ENCODE assay signal across 24 cellular contexts in genomic region chr1:162301696-162302095, GRCh38.
"Had no signal": no experiment of that assay in that cellular context is flagged by ENCODE, and none has a peak within 500 bp of the region (broad histone marks: within the 10 kb centered on the region; RNA-seq: fewer than 3 reads in every experiment).

No MANE protein-coding gene starts in this region.

- H3K4me1 ChIP-seq: esophagus squamous epithelium, gastrocnemius medialis, heart right ventricle, left lung had no signal

- DNase-seq: dermis blood vessel endothelial cell; dorsolateral prefrontal cortex; effector CD4-positive, alpha-beta T cell; effector memory CD4-positive, alpha-beta T cell; erythroblast; esophagus squamous epithelium; foreskin melanocyte; gastrocnemius medialis; glutamatergic neuron; head of caudate nucleus; heart right ventricle; hippocampal formation; left cardiac atrium; left lung; left ventricle myocardium superior; lower lobe of right lung; mesenchymal stem cell; mucosa of descending colon; naive B cell had no signal

- H3K27me3 ChIP-seq: dorsolateral prefrontal cortex, gastrocnemius medialis, heart right ventricle, left lung had no signal

- H3K36me3 ChIP-seq: esophagus squamous epithelium, gastrocnemius medialis, heart right ventricle, left lung, lower lobe of right lung had no signal

- H3K9me3 ChIP-seq: esophagus squamous epithelium, gastrocnemius medialis, left lung, lower lobe of right lung, mucosa of descending colon had no signal

- ATAC-seq: gastrocnemius medialis, heart right ventricle, left cardiac atrium, left lung, left ventricle myocardium superior, lower lobe of right lung, mucosa of descending colon had no signal

- H3K4me3 ChIP-seq: coronary artery, dorsolateral prefrontal cortex, esophagus squamous epithelium, gastrocnemius medialis, heart right ventricle, left lung, lower lobe of right lung, mucosa of descending colon had no signal

- FAIRE-seq: colon, endothelial cell of umbilical vein, islet of Langerhans, keratinocyte had no signal

- H3K27ac ChIP-seq: coronary artery, dorsolateral prefrontal cortex, esophagus squamous epithelium, gastrocnemius medialis, heart right ventricle, left lung, lower lobe of right lung had no signal
